18 cellular contexts compared by ENCODE assay signal in genomic region chr2:170362313-170362795, GRCh38.
DNase-seq lines count a peak whose midpoint lies in the region; ATAC-seq and TF ChIP-seq lines count a peak whose summit lies in the region.
"Had no signal": no experiment of that assay in that cellular context is flagged by ENCODE, and none has a peak within 500 bp of the region (broad histone marks: within the 10 kb centered on the region; RNA-seq: fewer than 3 reads in every experiment).

No MANE protein-coding gene starts in this region.

- H3K79me2 ChIP-seq in OCI-LY1 (ENCODE audit: insufficient read depth, low read length) (no peaks in the 10 kb centered on the region), smooth muscle cell (ENCODE audit: low read depth) (no peaks in the 10 kb centered on the region)

- H3K4me3 Mint-ChIP-seq in activated naive CD8-positive, alpha-beta T cell treated with anti-CD3 and anti-CD28 coated beads for 36 hours = peak overlapping the region; percentile 19
- H3K4me3 Mint-ChIP-seq: brain, nephron had no signal

- H3K9ac ChIP-seq in OCI-LY1 (ENCODE audit: low read length) = peak overlapping the region; percentile 54; the same call in 1 of the 2 replicates
- H3K9ac ChIP-seq in smooth muscle cell (ENCODE audit: low read depth) = no peak overlapping the region

- WGBS in smooth muscle cell (ENCODE audit: low lambda C conversion rate) = 76% methylated on average over 3 of the region's 3 CpGs
- WGBS in right lobe of liver (ENCODE audit: insufficient coverage, low coverage, low lambda C conversion rate, missing lambda C conversion rate) = 85% methylated on average over 3 of the region's 3 CpGs

- H3K4me1 ChIP-seq in OCI-LY1 (ENCODE audit: insufficient read depth, low read length, severe bottlenecking) = peaks cover 30% of the 10 kb centered on the region
- H3K4me1 ChIP-seq in smooth muscle cell (ENCODE audit: low read depth) = peaks cover 62% of the 10 kb centered on the region
- no peaks in the 10 kb centered on the region for H3K4me1 ChIP-seq in right lobe of liver
- H3K4me1 ChIP-seq: tibial artery had no signal

- H3K4me2 ChIP-seq in OCI-LY1 (ENCODE audit: low read length) (peak overlapping the region; percentile 4; the same call in 1 of the 2 replicates), smooth muscle cell (no peak overlapping the region)

- ATAC-seq in right lobe of liver (no peak), GM18873 (IDR thresholded peaks at IDR 0.05; ENCODE audit: low FRiP score, unreplicated experiment) (no peak)
- ATAC-seq: activated CD4-positive, CD25-positive, alpha-beta regulatory T cell treated with anti-CD3 and anti-CD28 coated beads, Interleukin-2, amount 50 U/mL, for 24 hours; left ventricle myocardium superior had no signal

- H2AFZ ChIP-seq in OCI-LY1 (ENCODE audit: low read length) = no peak overlapping the region
- no peak overlapping the region for H2AFZ ChIP-seq in smooth muscle cell (ENCODE audit: low read depth)

- peak overlapping the region; percentile 85 for H3K27ac ChIP-seq in OCI-LY1 (ENCODE audit: low read depth, low read length, poor library complexity, severe bottlenecking)
- peak overlapping the region; percentile 75 for H3K27ac ChIP-seq in smooth muscle cell (ENCODE audit: low read depth)
- H3K27ac ChIP-seq in right lobe of liver = no peak overlapping the region
- H3K27ac ChIP-seq: tibial artery had no signal

- intact Hi-C loops in right lobe of liver (cut with DNase I) = no loop called here

- no peaks in the 10 kb centered on the region for H3K9me3 Mint-ChIP-seq in activated naive CD8-positive, alpha-beta T cell treated with anti-CD3 and anti-CD28 coated beads for 36 hours
- H3K9me3 Mint-ChIP-seq: nephron had no signal

- no peaks in the 10 kb centered on the region for H3K9me2 ChIP-seq in OCI-LY1 (ENCODE audit: low read depth, low read length)

- peaks cover 25% of the 10 kb centered on the region for H3K4me1 Mint-ChIP-seq in activated naive CD8-positive, alpha-beta T cell treated with anti-CD3 and anti-CD28 coated beads for 36 hours
- H3K4me1 Mint-ChIP-seq: nephron had no signal

- peaks cover 34% of the 10 kb centered on the region for H3K27me3 Mint-ChIP-seq in activated naive CD8-positive, alpha-beta T cell treated with anti-CD3 and anti-CD28 coated beads for 36 hours

- H3K9me3 ChIP-seq in OCI-LY1 (ENCODE audit: low read length) (no peaks in the 10 kb centered on the region), smooth muscle cell (replicated peaks; ENCODE audit: low read depth) (no peaks in the 10 kb centered on the region), right lobe of liver (no peaks in the 10 kb centered on the region)
- H3K9me3 ChIP-seq: HAP-1, tibial artery had no signal

- H3K27ac Mint-ChIP-seq in activated naive CD8-positive, alpha-beta T cell treated with anti-CD3 and anti-CD28 coated beads for 36 hours = peak overlapping the region; percentile 81
- H3K27ac Mint-ChIP-seq: nephron had no signal

- H3F3A ChIP-seq in OCI-LY1 (ENCODE audit: insufficient read depth, low read length) (no peaks in the 10 kb centered on the region), smooth muscle cell (ENCODE audit: low read depth) (no peaks in the 10 kb centered on the region)

- no peak for TF ChIP-seq CTCF in OCI-LY1 (IDR thresholded peaks at IDR 0.05; ENCODE audit: low read length)
- no peak for TF ChIP-seq CTCF in smooth muscle cell (IDR thresholded peaks at IDR 0.05; ENCODE audit: borderline replicate concordance, insufficient read depth, poor library complexity, severe bottlenecking)
- TF ChIP-seq CTCF in right lobe of liver (IDR thresholded peaks at IDR 0.05) = no peak

- no peak for TF ChIP-seq POLR2A in right lobe of liver (IDR thresholded peaks at IDR 0.05)

- DNase-seq in activated CD4-positive, alpha-beta T cell treated with anti-CD3 and anti-CD28 coated beads for 48 hours = peak; percentile 26
- no peak for DNase-seq in activated CD4-positive, alpha-beta T cell treated with anti-CD3 and anti-CD28 coated beads for 4 hours
- no peak for DNase-seq in activated naive CD8-positive, alpha-beta T cell treated with anti-CD3 and anti-CD28 coated beads for 36 hours
- DNase-seq in smooth muscle cell (lab: John Stamatoyannopoulos, UW; ENCODE audit: unreplicated experiment) (no peak), right lobe of liver (no peak), NCI-H1694 (lab: John Stamatoyannopoulos, UW) (no peak)
- DNase-seq: effector memory CD4-positive, alpha-beta T cell; GDM1; IMR-90; left ventricle myocardium superior; posterior cingulate gyrus; tibial artery had no signal

- H3K36me3 ChIP-seq in OCI-LY1 (ENCODE audit: insufficient read depth, low read length) (no peaks in the 10 kb centered on the region), smooth muscle cell (ENCODE audit: low read depth) (no peaks in the 10 kb centered on the region), right lobe of liver (no peaks in the 10 kb centered on the region)
- H3K36me3 ChIP-seq: HAP-1, tibial artery had no signal

- H3K4me3 ChIP-seq in OCI-LY1 (ENCODE audit: low read depth, low read length, poor library complexity, severe bottlenecking) (no peak overlapping the region), smooth muscle cell (no peak overlapping the region), right lobe of liver (no peak overlapping the region)
- H3K4me3 ChIP-seq: HAP-1, tibial artery had no signal

- H4K20me1 ChIP-seq in OCI-LY1 (ENCODE audit: insufficient read depth, low read length) (no peaks in the 10 kb centered on the region), smooth muscle cell (ENCODE audit: low read depth) (no peaks in the 10 kb centered on the region)

- no peaks in the 10 kb centered on the region for H3K36me3 Mint-ChIP-seq in activated naive CD8-positive, alpha-beta T cell treated with anti-CD3 and anti-CD28 coated beads for 36 hours
- H3K36me3 Mint-ChIP-seq: brain had no signal

- H3K27me3 ChIP-seq in OCI-LY1 (ENCODE audit: insufficient read depth, low read length) (no peaks in the 10 kb centered on the region), smooth muscle cell (ENCODE audit: low read depth) (peaks cover 13% of the 10 kb centered on the region), right lobe of liver (peaks cover 0 to 19% of the 10 kb centered on the region in 2 donors)

Comparison
In these comparisons a context has a peak if more than half of its experiments do, and no peak if none do; other contexts are left out.
1. H3K27ac ChIP-seq: peak in OCI-LY1 (single experiment) and smooth muscle cell (single experiment); none in right lobe of liver (0 of 3).